1 cellular context compared by ENCODE assay signal in the genomic region with DNA sequence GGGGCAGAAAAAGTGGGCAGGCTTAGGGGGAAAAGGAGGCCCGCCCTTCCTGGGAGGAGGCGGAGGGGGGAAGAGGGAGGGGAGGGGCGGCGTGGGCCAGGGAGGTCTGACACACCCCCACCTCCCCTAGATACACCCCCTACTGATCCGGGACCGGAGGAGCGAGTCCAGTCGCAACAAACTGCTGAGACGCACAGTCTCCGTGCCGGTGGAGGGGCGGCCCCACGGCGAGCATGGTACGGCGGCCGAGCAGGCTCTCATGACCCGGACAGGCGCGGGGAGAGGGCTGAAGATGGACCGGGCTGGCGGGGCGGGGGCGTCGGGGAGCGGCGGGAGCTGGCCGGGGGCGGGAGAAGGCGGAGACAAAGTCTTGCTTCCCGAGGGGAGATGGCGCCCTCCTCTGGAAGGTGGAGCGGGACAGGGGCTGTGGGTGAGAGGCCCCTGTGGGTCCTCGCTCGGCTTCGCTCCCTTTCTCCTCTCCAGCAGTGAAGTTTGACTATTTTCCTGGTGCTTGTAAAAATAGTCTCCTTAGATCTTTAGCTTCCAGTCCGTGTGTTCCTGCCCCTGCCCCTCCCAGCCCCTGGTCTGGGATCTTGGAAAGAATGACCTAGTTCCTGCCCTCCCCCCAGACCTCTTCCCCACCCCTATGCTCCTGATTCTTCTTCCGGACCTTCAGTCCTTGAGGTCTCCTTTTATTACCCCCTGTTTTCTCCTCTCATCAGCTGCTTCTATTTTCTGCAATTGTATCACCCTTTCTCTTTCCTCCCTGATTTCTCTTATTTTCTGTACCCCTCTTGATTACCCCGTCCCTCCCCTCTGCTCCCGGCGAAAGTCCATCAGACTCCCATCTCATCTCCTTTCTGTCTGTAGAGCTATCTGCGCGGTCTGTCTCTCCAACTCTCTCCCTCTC.
A peak's percentile ranks its signal among the peaks of the same experiment; 100 is the strongest.
TF ChIP-seq lines count a peak whose summit lies in the region.

No MANE protein-coding gene starts in this region.

TF ChIP-seq in HEK293, 187 proteins besides CTCF, POLR2A, EP300 and RAD21 (continued from another document and continues in another):
- TF ChIP-seq ZNF585B (tag by site-specific recombination; IDR thresholded peaks at IDR 0.05), result no peak
- TF ChIP-seq MYNN (tag by site-specific recombination; IDR thresholded peaks at IDR 0.05; ENCODE audit: borderline replicate concordance), result no peak
- 0 out of 2 replicates have a peak, but pooled peaks have one; percentile 16 for TF ChIP-seq ZNF596 (tag by site-specific recombination; IDR thresholded peaks at IDR 0.05)
- TF ChIP-seq, protein P1, sequence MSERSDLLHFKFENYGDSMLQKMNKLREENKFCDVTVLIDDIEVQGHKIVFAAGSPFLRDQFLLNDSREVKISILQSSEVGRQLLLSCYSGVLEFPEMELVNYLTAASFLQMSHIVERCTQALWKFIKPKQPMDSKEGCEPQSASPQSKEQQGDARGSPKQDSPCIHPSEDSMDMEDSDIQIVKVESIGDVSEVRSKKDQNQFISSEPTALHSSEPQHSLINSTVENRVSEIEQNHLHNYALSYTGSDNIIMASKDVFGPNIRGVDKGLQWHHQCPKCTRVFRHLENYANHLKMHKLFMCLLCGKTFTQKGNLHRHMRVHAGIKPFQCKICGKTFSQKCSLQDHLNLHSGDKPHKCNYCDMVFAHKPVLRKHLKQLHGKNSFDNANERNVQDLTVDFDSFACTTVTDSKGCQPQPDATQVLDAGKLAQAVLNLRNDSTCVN (tag by site-specific recombination; optimal IDR thresholded peaks at IDR 0.05), result peak; percentile 65
- no peak for TF ChIP-seq ZNF133 (tag by site-specific recombination; IDR thresholded peaks at IDR 0.05)
- TF ChIP-seq ZNF514 (tag by site-specific recombination; IDR thresholded peaks at IDR 0.05), result no peak
- no peak for TF ChIP-seq ZNF23 (tag by site-specific recombination; IDR thresholded peaks at IDR 0.05; ENCODE audit: borderline replicate concordance)
- no peak for TF ChIP-seq ZNF114 (tag by site-specific recombination; IDR thresholded peaks at IDR 0.05)
- peak; percentile 85 for TF ChIP-seq KLF16 (tag by site-specific recombination; IDR thresholded peaks at IDR 0.05)
- TF ChIP-seq, protein P2, sequence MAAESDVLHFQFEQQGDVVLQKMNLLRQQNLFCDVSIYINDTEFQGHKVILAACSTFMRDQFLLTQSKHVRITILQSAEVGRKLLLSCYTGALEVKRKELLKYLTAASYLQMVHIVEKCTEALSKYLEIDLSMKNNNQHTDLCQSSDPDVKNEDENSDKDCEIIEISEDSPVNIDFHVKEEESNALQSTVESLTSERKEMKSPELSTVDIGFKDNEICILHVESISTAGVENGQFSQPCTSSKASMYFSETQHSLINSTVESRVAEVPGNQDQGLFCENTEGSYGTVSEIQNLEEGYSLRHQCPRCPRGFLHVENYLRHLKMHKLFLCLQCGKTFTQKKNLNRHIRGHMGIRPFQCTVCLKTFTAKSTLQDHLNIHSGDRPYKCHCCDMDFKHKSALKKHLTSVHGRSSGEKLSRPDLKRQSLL (tag by site-specific recombination; IDR thresholded peaks at IDR 0.05), result no peak
- TF ChIP-seq FEZF1 (tag by site-specific recombination; IDR thresholded peaks at IDR 0.05), result no peak
- no peak for TF ChIP-seq ZNF157 (tag by site-specific recombination; IDR thresholded peaks at IDR 0.05)
- no peak for TF ChIP-seq RBAK (tag by site-specific recombination; IDR thresholded peaks at IDR 0.05)
- TF ChIP-seq ZNF701 (tag by site-specific recombination; IDR thresholded peaks at IDR 0.05), result no peak
- TF ChIP-seq MZF1 (tag by site-specific recombination; IDR thresholded peaks at IDR 0.05; ENCODE audit: borderline replicate concordance), result no peak
- TF ChIP-seq ZNF350 (tag by site-specific recombination; IDR thresholded peaks at IDR 0.05), result no peak
- no peak for TF ChIP-seq ZNF211 (tag by site-specific recombination; IDR thresholded peaks at IDR 0.05; ENCODE audit: low read depth)
- TF ChIP-seq ZNF221 (tag by site-specific recombination; IDR thresholded peaks at IDR 0.05; ENCODE audit: borderline replicate concordance), result no peak
- no peak for TF ChIP-seq ZNF16 (tag by site-specific recombination; IDR thresholded peaks at IDR 0.05; ENCODE audit: low read depth)
- TF ChIP-seq, protein P3, sequence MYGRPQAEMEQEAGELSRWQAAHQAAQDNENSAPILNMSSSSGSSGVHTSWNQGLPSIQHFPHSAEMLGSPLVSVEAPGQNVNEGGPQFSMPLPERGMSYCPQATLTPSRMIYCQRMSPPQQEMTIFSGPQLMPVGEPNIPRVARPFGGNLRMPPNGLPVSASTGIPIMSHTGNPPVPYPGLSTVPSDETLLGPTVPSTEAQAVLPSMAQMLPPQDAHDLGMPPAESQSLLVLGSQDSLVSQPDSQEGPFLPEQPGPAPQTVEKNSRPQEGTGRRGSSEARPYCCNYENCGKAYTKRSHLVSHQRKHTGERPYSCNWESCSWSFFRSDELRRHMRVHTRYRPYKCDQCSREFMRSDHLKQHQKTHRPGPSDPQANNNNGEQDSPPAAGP (tag by site-specific recombination; IDR thresholded peaks at IDR 0.05), result peak; percentile 50; the same call in 1 of the 2 replicates
- TF ChIP-seq GFI1B (tag by site-specific recombination; IDR thresholded peaks at IDR 0.05), result no peak
- no peak for TF ChIP-seq ZNF121 (tag by site-specific recombination; IDR thresholded peaks at IDR 0.05)
- TF ChIP-seq, protein P4, sequence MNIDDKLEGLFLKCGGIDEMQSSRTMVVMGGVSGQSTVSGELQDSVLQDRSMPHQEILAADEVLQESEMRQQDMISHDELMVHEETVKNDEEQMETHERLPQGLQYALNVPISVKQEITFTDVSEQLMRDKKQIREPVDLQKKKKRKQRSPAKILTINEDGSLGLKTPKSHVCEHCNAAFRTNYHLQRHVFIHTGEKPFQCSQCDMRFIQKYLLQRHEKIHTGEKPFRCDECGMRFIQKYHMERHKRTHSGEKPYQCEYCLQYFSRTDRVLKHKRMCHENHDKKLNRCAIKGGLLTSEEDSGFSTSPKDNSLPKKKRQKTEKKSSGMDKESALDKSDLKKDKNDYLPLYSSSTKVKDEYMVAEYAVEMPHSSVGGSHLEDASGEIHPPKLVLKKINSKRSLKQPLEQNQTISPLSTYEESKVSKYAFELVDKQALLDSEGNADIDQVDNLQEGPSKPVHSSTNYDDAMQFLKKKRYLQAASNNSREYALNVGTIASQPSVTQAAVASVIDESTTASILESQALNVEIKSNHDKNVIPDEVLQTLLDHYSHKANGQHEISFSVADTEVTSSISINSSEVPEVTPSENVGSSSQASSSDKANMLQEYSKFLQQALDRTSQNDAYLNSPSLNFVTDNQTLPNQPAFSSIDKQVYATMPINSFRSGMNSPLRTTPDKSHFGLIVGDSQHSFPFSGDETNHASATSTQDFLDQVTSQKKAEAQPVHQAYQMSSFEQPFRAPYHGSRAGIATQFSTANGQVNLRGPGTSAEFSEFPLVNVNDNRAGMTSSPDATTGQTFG (tag by site-specific recombination; IDR thresholded peaks at IDR 0.05; ENCODE audit: borderline replicate concordance), result no peak
- TF ChIP-seq ZBTB48 (tag by site-specific recombination; IDR thresholded peaks at IDR 0.05), result no peak
- no peak for TF ChIP-seq ZNF76 (tag by site-specific recombination; IDR thresholded peaks at IDR 0.05; ENCODE audit: borderline replicate concordance, low read depth)
- TF ChIP-seq, protein P5, sequence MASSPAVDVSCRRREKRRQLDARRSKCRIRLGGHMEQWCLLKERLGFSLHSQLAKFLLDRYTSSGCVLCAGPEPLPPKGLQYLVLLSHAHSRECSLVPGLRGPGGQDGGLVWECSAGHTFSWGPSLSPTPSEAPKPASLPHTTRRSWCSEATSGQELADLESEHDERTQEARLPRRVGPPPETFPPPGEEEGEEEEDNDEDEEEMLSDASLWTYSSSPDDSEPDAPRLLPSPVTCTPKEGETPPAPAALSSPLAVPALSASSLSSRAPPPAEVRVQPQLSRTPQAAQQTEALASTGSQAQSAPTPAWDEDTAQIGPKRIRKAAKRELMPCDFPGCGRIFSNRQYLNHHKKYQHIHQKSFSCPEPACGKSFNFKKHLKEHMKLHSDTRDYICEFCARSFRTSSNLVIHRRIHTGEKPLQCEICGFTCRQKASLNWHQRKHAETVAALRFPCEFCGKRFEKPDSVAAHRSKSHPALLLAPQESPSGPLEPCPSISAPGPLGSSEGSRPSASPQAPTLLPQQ (tag by site-specific recombination; IDR thresholded peaks at IDR 0.05), result peak; percentile 74
- TF ChIP-seq, protein P6, sequence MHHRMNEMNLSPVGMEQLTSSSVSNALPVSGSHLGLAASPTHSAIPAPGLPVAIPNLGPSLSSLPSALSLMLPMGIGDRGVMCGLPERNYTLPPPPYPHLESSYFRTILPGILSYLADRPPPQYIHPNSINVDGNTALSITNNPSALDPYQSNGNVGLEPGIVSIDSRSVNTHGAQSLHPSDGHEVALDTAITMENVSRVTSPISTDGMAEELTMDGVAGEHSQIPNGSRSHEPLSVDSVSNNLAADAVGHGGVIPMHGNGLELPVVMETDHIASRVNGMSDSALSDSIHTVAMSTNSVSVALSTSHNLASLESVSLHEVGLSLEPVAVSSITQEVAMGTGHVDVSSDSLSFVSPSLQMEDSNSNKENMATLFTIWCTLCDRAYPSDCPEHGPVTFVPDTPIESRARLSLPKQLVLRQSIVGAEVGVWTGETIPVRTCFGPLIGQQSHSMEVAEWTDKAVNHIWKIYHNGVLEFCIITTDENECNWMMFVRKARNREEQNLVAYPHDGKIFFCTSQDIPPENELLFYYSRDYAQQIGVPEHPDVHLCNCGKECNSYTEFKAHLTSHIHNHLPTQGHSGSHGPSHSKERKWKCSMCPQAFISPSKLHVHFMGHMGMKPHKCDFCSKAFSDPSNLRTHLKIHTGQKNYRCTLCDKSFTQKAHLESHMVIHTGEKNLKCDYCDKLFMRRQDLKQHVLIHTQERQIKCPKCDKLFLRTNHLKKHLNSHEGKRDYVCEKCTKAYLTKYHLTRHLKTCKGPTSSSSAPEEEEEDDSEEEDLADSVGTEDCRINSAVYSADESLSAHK (tag by site-specific recombination; IDR thresholded peaks at IDR 0.05), result no peak
- TF ChIP-seq KLF1 (tag by site-specific recombination; IDR thresholded peaks at IDR 0.05), result peak; percentile 78; the same call in 1 of the 2 replicates
- no peak for TF ChIP-seq ZNF416 (tag by site-specific recombination; IDR thresholded peaks at IDR 0.05)
- no peak for TF ChIP-seq ZNF560 (tag by site-specific recombination; IDR thresholded peaks at IDR 0.05; ENCODE audit: borderline replicate concordance)
- no peak for TF ChIP-seq ZSCAN23 (tag by site-specific recombination; IDR thresholded peaks at IDR 0.05)
- TF ChIP-seq ZNF2 (tag by site-specific recombination; IDR thresholded peaks at IDR 0.05), result no peak
- TF ChIP-seq, protein P7, sequence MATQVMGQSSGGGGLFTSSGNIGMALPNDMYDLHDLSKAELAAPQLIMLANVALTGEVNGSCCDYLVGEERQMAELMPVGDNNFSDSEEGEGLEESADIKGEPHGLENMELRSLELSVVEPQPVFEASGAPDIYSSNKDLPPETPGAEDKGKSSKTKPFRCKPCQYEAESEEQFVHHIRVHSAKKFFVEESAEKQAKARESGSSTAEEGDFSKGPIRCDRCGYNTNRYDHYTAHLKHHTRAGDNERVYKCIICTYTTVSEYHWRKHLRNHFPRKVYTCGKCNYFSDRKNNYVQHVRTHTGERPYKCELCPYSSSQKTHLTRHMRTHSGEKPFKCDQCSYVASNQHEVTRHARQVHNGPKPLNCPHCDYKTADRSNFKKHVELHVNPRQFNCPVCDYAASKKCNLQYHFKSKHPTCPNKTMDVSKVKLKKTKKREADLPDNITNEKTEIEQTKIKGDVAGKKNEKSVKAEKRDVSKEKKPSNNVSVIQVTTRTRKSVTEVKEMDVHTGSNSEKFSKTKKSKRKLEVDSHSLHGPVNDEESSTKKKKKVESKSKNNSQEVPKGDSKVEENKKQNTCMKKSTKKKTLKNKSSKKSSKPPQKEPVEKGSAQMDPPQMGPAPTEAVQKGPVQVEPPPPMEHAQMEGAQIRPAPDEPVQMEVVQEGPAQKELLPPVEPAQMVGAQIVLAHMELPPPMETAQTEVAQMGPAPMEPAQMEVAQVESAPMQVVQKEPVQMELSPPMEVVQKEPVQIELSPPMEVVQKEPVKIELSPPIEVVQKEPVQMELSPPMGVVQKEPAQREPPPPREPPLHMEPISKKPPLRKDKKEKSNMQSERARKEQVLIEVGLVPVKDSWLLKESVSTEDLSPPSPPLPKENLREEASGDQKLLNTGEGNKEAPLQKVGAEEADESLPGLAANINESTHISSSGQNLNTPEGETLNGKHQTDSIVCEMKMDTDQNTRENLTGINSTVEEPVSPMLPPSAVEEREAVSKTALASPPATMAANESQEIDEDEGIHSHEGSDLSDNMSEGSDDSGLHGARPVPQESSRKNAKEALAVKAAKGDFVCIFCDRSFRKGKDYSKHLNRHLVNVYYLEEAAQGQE (tag by site-specific recombination; IDR thresholded peaks at IDR 0.05), result no peak
- no peak for TF ChIP-seq ZNF544 (tag by site-specific recombination; IDR thresholded peaks at IDR 0.05)
- no peak for TF ChIP-seq ZNF610 (tag by site-specific recombination; IDR thresholded peaks at IDR 0.05; ENCODE audit: borderline replicate concordance)
- TF ChIP-seq ZNF747 (tag by site-specific recombination; IDR thresholded peaks at IDR 0.05), result no peak
- TF ChIP-seq KLF8 (tag by site-specific recombination; IDR thresholded peaks at IDR 0.05), result 0 out of 2 replicates have a peak, but pooled peaks have one; percentile 87
- TF ChIP-seq ZNF548 (tag by site-specific recombination; IDR thresholded peaks at IDR 0.05), result no peak
- no peak for TF ChIP-seq OSR2 (tag by site-specific recombination; IDR thresholded peaks at IDR 0.05)
- TF ChIP-seq YY1 (tag by site-specific recombination; IDR thresholded peaks at IDR 0.05), result no peak
- no peak for TF ChIP-seq ZNF670 (tag by site-specific recombination; IDR thresholded peaks at IDR 0.05; ENCODE audit: low read depth)
- TF ChIP-seq, protein P8, sequence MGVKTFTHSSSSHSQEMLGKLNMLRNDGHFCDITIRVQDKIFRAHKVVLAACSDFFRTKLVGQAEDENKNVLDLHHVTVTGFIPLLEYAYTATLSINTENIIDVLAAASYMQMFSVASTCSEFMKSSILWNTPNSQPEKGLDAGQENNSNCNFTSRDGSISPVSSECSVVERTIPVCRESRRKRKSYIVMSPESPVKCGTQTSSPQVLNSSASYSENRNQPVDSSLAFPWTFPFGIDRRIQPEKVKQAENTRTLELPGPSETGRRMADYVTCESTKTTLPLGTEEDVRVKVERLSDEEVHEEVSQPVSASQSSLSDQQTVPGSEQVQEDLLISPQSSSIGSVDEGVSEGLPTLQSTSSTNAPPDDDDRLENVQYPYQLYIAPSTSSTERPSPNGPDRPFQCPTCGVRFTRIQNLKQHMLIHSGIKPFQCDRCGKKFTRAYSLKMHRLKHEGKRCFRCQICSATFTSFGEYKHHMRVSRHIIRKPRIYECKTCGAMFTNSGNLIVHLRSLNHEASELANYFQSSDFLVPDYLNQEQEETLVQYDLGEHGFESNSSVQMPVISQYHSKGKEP (tag by site-specific recombination; IDR thresholded peaks at IDR 0.05), result no peak
- TF ChIP-seq, protein P9, sequence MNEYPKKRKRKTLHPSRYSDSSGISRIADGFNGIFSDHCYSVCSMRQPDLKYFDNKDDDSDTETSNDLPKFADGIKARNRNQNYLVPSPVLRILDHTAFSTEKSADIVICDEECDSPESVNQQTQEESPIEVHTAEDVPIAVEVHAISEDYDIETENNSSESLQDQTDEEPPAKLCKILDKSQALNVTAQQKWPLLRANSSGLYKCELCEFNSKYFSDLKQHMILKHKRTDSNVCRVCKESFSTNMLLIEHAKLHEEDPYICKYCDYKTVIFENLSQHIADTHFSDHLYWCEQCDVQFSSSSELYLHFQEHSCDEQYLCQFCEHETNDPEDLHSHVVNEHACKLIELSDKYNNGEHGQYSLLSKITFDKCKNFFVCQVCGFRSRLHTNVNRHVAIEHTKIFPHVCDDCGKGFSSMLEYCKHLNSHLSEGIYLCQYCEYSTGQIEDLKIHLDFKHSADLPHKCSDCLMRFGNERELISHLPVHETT (tag by site-specific recombination; IDR thresholded peaks at IDR 0.05), result no peak
- TF ChIP-seq ZNF677 (tag by site-specific recombination; IDR thresholded peaks at IDR 0.05), result no peak
